In the genomic region with DNA sequence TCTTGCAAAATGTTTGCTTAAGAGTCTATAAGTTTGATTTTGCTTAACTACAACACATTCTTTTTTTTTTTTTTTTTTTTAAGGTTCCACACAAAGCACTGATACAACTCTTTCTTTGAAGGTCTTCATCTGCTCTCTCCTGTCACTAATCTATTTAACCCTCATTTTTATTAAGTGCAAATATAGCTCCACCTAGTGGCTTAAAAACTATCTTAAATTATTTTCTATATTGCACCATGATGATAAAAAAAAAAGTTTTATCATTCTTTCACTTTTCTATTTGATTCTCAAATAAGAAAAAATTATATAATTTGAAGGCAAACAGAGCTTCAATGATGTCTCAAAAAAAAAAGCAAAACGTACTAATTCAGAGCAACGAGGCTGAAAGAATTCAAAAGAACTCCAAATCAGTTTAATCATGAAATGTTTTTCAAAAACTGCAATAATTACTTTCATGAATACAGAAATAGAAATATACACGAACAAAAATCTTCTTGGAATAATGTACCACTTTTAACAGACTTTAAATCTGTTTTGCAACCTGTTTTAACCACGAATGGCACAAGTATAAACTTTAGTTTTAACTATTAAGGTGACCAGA, we compare ENCODE assay signal across 8 cellular contexts. TPM values are rescaled to one million over a fixed set of nuclear protein-coding genes. Genes with fewer than 3 reads are reported as not detected.
A peak's percentile ranks its signal among the peaks of the same experiment; 100 is the strongest.
DNase-seq lines count a peak whose midpoint lies in the region; ATAC-seq and TF ChIP-seq lines count a peak whose summit lies in the region.

No MANE protein-coding gene starts in this region.

- H3K9me3 ChIP-seq in left ventricle myocardium inferior (replicated peaks) = no peaks in the 10 kb centered on the region
- no peaks in the 10 kb centered on the region for H3K9me3 ChIP-seq in mammary epithelial cell (replicated peaks; ENCODE audit: insufficient read depth, low read length)

- no peak for DNase-seq in left ventricle myocardium inferior
- no peak for DNase-seq in left ventricle myocardium superior
- DNase-seq in NCI-H2029 (lab: John Stamatoyannopoulos, UW) = peak; percentile 9
- no peak for DNase-seq in mammary epithelial cell
- peak; percentile 28 for DNase-seq in middle frontal gyrus (ENCODE audit: extremely low spot score, low spot score)
- no peak for DNase-seq in GF-D8 (lab: John Stamatoyannopoulos, UW)
- no peak for DNase-seq in activated effector memory CD4-positive, alpha-beta T cell treated with Interleukin-2 at 50 U/mL for 16 hours

- WGBS in mammary epithelial cell (ENCODE audit: low coverage, missing lambda C conversion rate) = 18% methylated on average over 4 of the region's 4 CpGs

- H3K4me1 ChIP-seq in left ventricle myocardium inferior = no peaks in the 10 kb centered on the region
- H3K4me1 ChIP-seq in mammary epithelial cell (ENCODE audit: insufficient read depth, low read length) = no peaks in the 10 kb centered on the region

- BruUV-seq in mammary epithelial cell (replicated peaks; lab: Mats Ljungman, UMichigan) = no TSS peak

- dilution Hi-C loops in mammary epithelial cell (cut with HindIII; ENCODE audit: low sequenced_read_pairs) = no loop called here

- no peak overlapping the region for H3K27ac ChIP-seq in left ventricle myocardium inferior (replicated peaks)
- no peak overlapping the region for H3K27ac ChIP-seq in mammary epithelial cell (ENCODE audit: insufficient read depth, low read depth, low read length)

- ATAC-seq in left ventricle myocardium superior (no peak), GM19452 (IDR thresholded peaks at IDR 0.05; ENCODE audit: unreplicated experiment) (no peak)

- H3K4me2 ChIP-seq in mammary epithelial cell (ENCODE audit: insufficient read depth, low read depth, low read length) = no peak overlapping the region

- H3K36me3 ChIP-seq in left ventricle myocardium inferior = peaks cover 95% of the 10 kb centered on the region
- H3K36me3 ChIP-seq in mammary epithelial cell (ENCODE audit: insufficient read depth, low read length) = peaks cover 56% of the 10 kb centered on the region

- H3K4me3 ChIP-seq in left ventricle myocardium inferior = no peak overlapping the region
- H3K4me3 ChIP-seq in mammary epithelial cell (replicated peaks in 1 of 3; ENCODE audit: insufficient read depth in 1 of 3, low read depth in 2 of 3, low read length in 3 of 3) = no peak overlapping the region

- H4K20me1 ChIP-seq in mammary epithelial cell (ENCODE audit: insufficient read depth, low read length) = no peaks in the 10 kb centered on the region

- peak; percentile 63 for TF ChIP-seq CTCF in left ventricle myocardium inferior (IDR thresholded peaks at IDR 0.05; ENCODE audit: borderline replicate concordance)
- peak; percentile 46 to 49 for TF ChIP-seq CTCF in mammary epithelial cell (conservative IDR thresholded peaks at IDR 0.05 in 1 of 2, IDR thresholded peaks at IDR 0.05 in 1 of 2; ENCODE audit: extremely low read depth in 1 of 2, insufficient read depth in 1 of 2, low read depth in 1 of 2, low read length in 2 of 2)

- in situ Hi-C loops in mammary epithelial cell (cut with MboI; ENCODE audit: low sequenced_read_pairs in 2 of 2) = no loop called here

- no peak overlapping the region for H2AFZ ChIP-seq in mammary epithelial cell (ENCODE audit: low read depth, low read length)

- H3K9ac ChIP-seq in mammary epithelial cell (ENCODE audit: insufficient read depth, low read length) = no peak overlapping the region

- intact Hi-C loops in left ventricle myocardium inferior (cut with micrococcal nuclease) = loop anchor here (10.0 kb wide), 1 partner anchor 317 kb away; no protein-coding TSS in a partner anchor
- intact Hi-C loops in left ventricle myocardium superior (cut with micrococcal nuclease) = loop anchor here (5.0 kb wide), 1 partner anchor 315 kb away; no protein-coding TSS in a partner anchor
- intact Hi-C loops in mammary epithelial cell (cut with micrococcal nuclease) = loop anchor here (5.0 to 10.0 kb wide), 4 partner anchors 227 to 800 kb away; no protein-coding TSS in a partner anchor

- H3K79me2 ChIP-seq in mammary epithelial cell (ENCODE audit: insufficient read depth, low read length) = peaks cover 7% of the 10 kb centered on the region

- H3K27me3 ChIP-seq in left ventricle myocardium inferior (ENCODE audit: low read depth) (no peaks in the 10 kb centered on the region), mammary epithelial cell (ENCODE audit: insufficient read depth, low read length) (no peaks in the 10 kb centered on the region)

- CTCF ChIA-PET in mammary epithelial cell (lab: Charles Lee; ENCODE audit: low non-redundant PET) = interaction anchor here (0.6 to 0.8 kb wide), 3 partner anchors 30 to 663 kb away, joined by 3 to 10 read pairs (median 3); no protein-coding TSS in a partner anchor

RNA-seq across cellular contexts. Expression of gene ESF1, which starts 12.8 kb away (rescaled TPM):
- total RNA-seq in left ventricle myocardium inferior = 15.5 TPM
- total RNA-seq in left ventricle myocardium superior = 13.7 TPM
- 10 to 100 TPM in 1 of 2 donors, 1 to 10 TPM in 1; 6.7 to 16.2 TPM for total RNA-seq in mammary epithelial cell
- 2.7 TPM for polyA plus RNA-seq in mammary epithelial cell
- 0.72 TPM for polyA minus RNA-seq in mammary epithelial cell

RNA-seq across cellular contexts. Expression of gene NDUFAF5, which starts 12.9 kb away (rescaled TPM):
- 60.2 TPM for total RNA-seq in left ventricle myocardium inferior
- 67.4 TPM for total RNA-seq in left ventricle myocardium superior
- total RNA-seq in mammary epithelial cell = 10 to 100 TPM; 10.8 to 34.7 TPM
- 10.8 TPM for polyA plus RNA-seq in mammary epithelial cell
- polyA minus RNA-seq in mammary epithelial cell = 19.1 TPM

Comparison
In these comparisons a context has a peak if more than half of its experiments do, and no peak if none do; other contexts are left out.
1. DNase-seq: peak in NCI-H2029 (single experiment) and middle frontal gyrus (single experiment); none in left ventricle myocardium inferior (single experiment), left ventricle myocardium superior (single experiment), mammary epithelial cell (single experiment), GF-D8 (single experiment) and activated effector memory CD4-positive, alpha-beta T cell treated with Interleukin-2 at 50 U/mL for 16 hours (single experiment).